Comparison of ENCODE assay signal across 13 cellular contexts in the genomic region with DNA sequence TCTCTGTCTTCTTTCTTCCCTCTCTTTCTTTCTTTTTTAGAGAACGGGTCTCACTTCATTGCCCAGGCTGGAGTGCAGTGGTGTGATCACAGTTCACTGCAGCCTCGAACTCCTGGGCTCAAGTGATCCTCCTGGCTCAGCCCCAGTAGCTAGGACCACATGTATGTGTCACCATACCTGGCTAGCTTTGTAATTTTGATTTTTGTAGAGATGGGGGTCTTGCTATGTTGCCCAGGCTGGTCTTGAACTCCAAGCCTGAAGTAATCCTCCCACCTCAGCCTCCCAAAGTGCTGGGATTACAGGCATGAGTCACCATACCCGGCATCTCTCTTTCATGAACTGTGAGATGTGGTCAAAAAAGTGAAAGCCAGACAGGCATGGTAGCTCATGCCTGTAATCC. TPM values are rescaled to one million over a fixed set of nuclear protein-coding genes. Genes with fewer than 3 reads are reported as not detected.
"Had no signal": no experiment of that assay in that cellular context is flagged by ENCODE, and none has a peak within 500 bp of the region (broad histone marks: within the 10 kb centered on the region; RNA-seq: fewer than 3 reads in every experiment).

No MANE protein-coding gene starts in this region.

RNA-seq across cellular contexts. Expression of a gene that starts 3.3 kb away (rescaled TPM):
- total RNA-seq: ascending aorta had no signal

RNA-seq across cellular contexts. Expression of a gene that starts 40.4 kb away (rescaled TPM):
- total RNA-seq: activated CD8-positive, alpha-beta memory T cell treated with anti-CD3 and anti-CD28 coated beads for 36 hours; activated CD8-positive, alpha-beta T cell treated with anti-CD3 and anti-CD28 coated beads for 36 hours; activated naive CD8-positive, alpha-beta T cell treated with anti-CD3 and anti-CD28 coated beads, Interleukin-2, amount 10 ng/mL, durations not matched to agents 7 days and 5 days; activated T-cell treated with anti-CD3 and anti-CD28 coated beads, Interleukin-2, amount 50 U/mL, for 72 hours; activated T-helper 2 cell treated with anti-CD3 and anti-CD28 coated beads, Interferon-gamma antibody, Interleukin-2, Interleukin-4, amounts not matched to agents 10 μg/mL and 5 μg/mL and 100 μg/mL, durations not matched to agents 14 hours and 24 hours and 36 hours; ascending aorta; cardiac muscle cell; LHCN-M2; OCI-LY7; PC-9; SJCRH30; T-helper 1 cell treated with Interleukin-12 subunit alpha and Interleukin-12 subunit beta and Interleukin-4 antibody, amounts not matched to agents 30 ng/mL and 1 ng/mL, for 36 hours; T-helper 2 cell treated with Interferon-gamma antibody and Interleukin-4, amounts not matched to agents 100 ng/mL and 5 ng/mL, for 36 hours had no signal

RNA-seq across cellular contexts. Expression of a gene that starts 40.6 kb away (rescaled TPM):
- total RNA-seq: ascending aorta, PC-9 had no signal
